In genomic region chr1:40859017-40859416, GRCh38 we compare ENCODE assay signal across 17 cellular contexts. TPM values are rescaled to one million over a fixed set of nuclear protein-coding genes. Genes with fewer than 3 reads are reported as not detected.
A peak's percentile ranks its signal among the peaks of the same experiment; 100 is the strongest.
DNase-seq lines count a peak whose midpoint lies in the region; ATAC-seq, FAIRE-seq and TF ChIP-seq lines count a peak whose summit lies in the region.
"Had no signal": no experiment of that assay in that cellular context is flagged by ENCODE, and none has a peak within 500 bp of the region (broad histone marks: within the 10 kb centered on the region; RNA-seq: fewer than 3 reads in every experiment).

No MANE protein-coding gene starts in this region.

- no TSS peak for BruUV-seq in K562 (replicated peaks; lab: Mats Ljungman, UMichigan)

- TF ChIP-seq EP300 in K562 (IDR thresholded peaks at IDR 0.05; ENCODE audit: low read length), result no peak

- no peaks in the 10 kb centered on the region for H3K79me2 ChIP-seq in K562 (ENCODE audit: control insufficient read depth, insufficient read depth, low read length)

- H3K27ac ChIP-seq in K562 (ENCODE audit: extremely low read depth, low read depth, low read length), result no peak overlapping the region
- peak overlapping the region in 5 of 8 donors; percentile 80 to 92 (median 89) for H3K27ac ChIP-seq in spleen
- H3K27ac ChIP-seq: KMS-11, PC-9 had no signal

- H3K9ac ChIP-seq in K562 (ENCODE audit: insufficient read depth in 1 of 2, low read depth in 2 of 2, low read length in 2 of 2), result peak overlapping the region in 1 of 2 experiments; percentile 3; a peak in 1 of 4 replicates
- H3K9ac ChIP-seq: KMS-11 had no signal

- no peak overlapping the region for H2AFZ ChIP-seq in K562 (ENCODE audit: low read depth, low read length)
- H2AFZ ChIP-seq: PC-9 had no signal

- H3K9me1 ChIP-seq in K562 (ENCODE audit: control insufficient read depth, insufficient read depth, low read length), result no peaks in the 10 kb centered on the region

- in situ Hi-C loops in K562 (cut with MboI), result loop anchor here (5.0 kb wide), 1 partner anchor 93 kb away; no protein-coding TSS in a partner anchor

- no peaks in the 10 kb centered on the region for H3K9me3 ChIP-seq in K562 (replicated peaks; ENCODE audit: control insufficient read depth, insufficient read depth, low read depth, low read length)
- no peaks in the 10 kb centered on the region for H3K9me3 ChIP-seq in spleen
- H3K9me3 ChIP-seq: BE2C, MG63 had no signal

- FAIRE-seq in K562 (lab: Jason Lieb, UNC), result no peak

- no peak for TF ChIP-seq RAD21 in K562 (CRISPR knock-in tag; conservative IDR thresholded peaks at IDR 0.05 in 1 of 2, IDR thresholded peaks at IDR 0.05 in 1 of 2)

- no peaks in the 10 kb centered on the region for H3K36me3 ChIP-seq in K562 (ENCODE audit: control insufficient read depth, insufficient read depth, low read length)
- H3K36me3 ChIP-seq in spleen, result no peaks in the 10 kb centered on the region
- H3K36me3 ChIP-seq: BE2C, MG63 had no signal

- peak; percentile 100 for DNase-seq in DMS 273 treated with DMSO at 0.1 percent for 48 hours (lab: John Stamatoyannopoulos, UW)
- peak; percentile 81 for DNase-seq in NCI-H82 (lab: John Stamatoyannopoulos, UW)
- no peak for DNase-seq in K562 (ENCODE audit: extremely low read depth in 1 of 4, low spot score in 3 of 4)
- DNase-seq in spleen, result no peak
- DNase-seq in activated naive CD4-positive, alpha-beta T cell treated with anti-CD3 and anti-CD28 coated beads, Interleukin-2, amount 50 U/mL, for 16 hours, result no peak
- no peak for DNase-seq in COLO668 (lab: John Stamatoyannopoulos, UW; ENCODE audit: unreplicated experiment)
- no peak for DNase-seq in foreskin melanocyte
- DNase-seq: BE2C, H7, MG63, NCI-H1105 treated with DMSO at 0.1 percent for 48 hours, NCI-H187 treated with DMSO at 0.1 percent for 48 hours, NCI-H526, PC-9, Right ventricle myocardium superior had no signal

- intact Hi-C loops in K562 (cut with micrococcal nuclease) (no loop called here), spleen (cut with DNase I; ENCODE audit: low total_unique reads) (no loop called here)

- H3K27me3 ChIP-seq in K562 (ENCODE audit: control insufficient read depth in 2 of 2, insufficient read depth in 2 of 2, low read length in 2 of 2), result peaks cover 0 to 2% of the 10 kb centered on the region in 2 experiments; a peak in 1 of 5 replicates
- H3K27me3 ChIP-seq in spleen (replicated peaks in 1 of 7), result peaks cover 0 to 18% (median 0%) of the 10 kb centered on the region in 7 donors
- H3K27me3 ChIP-seq: MG63 had no signal

- CTCF ChIA-PET in K562 (lab: Yijun Ruan, JAX; ENCODE audit: low intra/inter-chr PET ratio), result no interaction called here

- TF ChIP-seq POLR2A in K562 (conservative IDR thresholded peaks at IDR 0.05) (no peak), spleen (IDR thresholded peaks at IDR 0.05) (no peak)

- no peaks in the 10 kb centered on the region for H4K20me1 ChIP-seq in K562 (replicated peaks; ENCODE audit: control insufficient read depth, insufficient read depth, low read length)

- no peak overlapping the region for H3K4me3 ChIP-seq in K562
- no peak overlapping the region for H3K4me3 ChIP-seq in spleen
- H3K4me3 ChIP-seq: MG63, PC-9 had no signal

- POLR2A ChIA-PET in K562 (lab: Yijun Ruan, JAX), result interaction anchor here (0.7 to 1.9 kb wide), 5 partner anchors 10 to 91 kb away, joined by 3 to 7 read pairs (median 3); no protein-coding TSS in a partner anchor

- WGBS in K562 (ENCODE audit: insufficient coverage, low coverage, missing lambda C conversion rate), result 31% methylated on average over 4 of the region's 4 CpGs
- 86 to 96% (median 89%) methylated on average over 4 of the region's 4 CpGs for WGBS in spleen, 5 donors

- H3K4me1 ChIP-seq in K562 (replicated peaks in 1 of 2; ENCODE audit: control insufficient read depth in 2 of 2, insufficient read depth in 2 of 2, low read length in 2 of 2) (peaks cover 14 to 31% of the 10 kb centered on the region in 2 experiments), spleen (peaks cover 0 to 37% (median 20%) of the 10 kb centered on the region in 6 donors)
- H3K4me1 ChIP-seq: BE2C had no signal

- no peak for ATAC-seq in K562
- ATAC-seq: SK-N-SH treated with all-trans-retinoic acid at 6 μM for 48 hours had no signal

- H3K4me2 ChIP-seq in K562 (ENCODE audit: insufficient read depth, low read length), result no peak overlapping the region
- H3K4me2 ChIP-seq: KMS-11 had no signal

- TF ChIP-seq CTCF in K562 (IDR thresholded peaks at IDR 0.05 in 2 of 3, conservative IDR thresholded peaks at IDR 0.05 in 1 of 3; ENCODE audit: insufficient read depth in 2 of 3, low read depth in 1 of 3, low read length in 3 of 3) (no peak), spleen (IDR thresholded peaks at IDR 0.05 in 8 of 11, conservative IDR thresholded peaks at IDR 0.05 in 3 of 11) (no peak)

TF ChIP-seq in K562, 482 proteins besides CTCF, POLR2A, EP300 and RAD21:
- TF ChIP-seq ZNF143 (CRISPR knock-in tag; IDR thresholded peaks at IDR 0.05) (no peak), BCOR (IDR thresholded peaks at IDR 0.05) (peak; percentile 60), CREB3 (tag; conservative IDR thresholded peaks at IDR 0.05; ENCODE audit: low read depth) (no peak), RBM25 (IDR thresholded peaks at IDR 0.05; ENCODE audit: low read depth, low read length, severe bottlenecking) (peak; percentile 85), KDM1A (IDR thresholded peaks at IDR 0.05) (peak; percentile 13 to 44; a peak in 2 of 4 replicates), HMGXB4 (CRISPR knock-in tag; IDR thresholded peaks at IDR 0.05) (no peak), STAT6 (CRISPR knock-in tag; IDR thresholded peaks at IDR 0.05) (no peak), LARP7 (IDR thresholded peaks at IDR 0.05) (no peak)

RNA-seq across cellular contexts. Expression of gene CITED4, which starts 3.1 kb away (rescaled TPM):
- 0.37 TPM in 1 of 2 replicates, not detected in the other for total RNA-seq in K562 (2011; cell fraction: chromatin; rRNA removed; ENCODE audit: low replicate concordance)
- 0.92 and 1.0 TPM in 2 replicates for total RNA-seq in K562 (2011; cell fraction: nucleolus; rRNA removed)
- 0.51 TPM in 1 of 2 replicates, not detected in the other for total RNA-seq in K562 (2011; cell fraction: nucleoplasm; rRNA removed)
- total RNA-seq in K562 (2014; rRNA removed) (0.36 and 0.69 TPM in 2 replicates), K562 (2014; rRNA removed; fragmentation: Illumina TruSeq; extraction: Trizol) (0.11 TPM in 1 of 2 replicates, not detected in the other), K562 (2015; rRNA removed; fragmentation: Illumina TruSeq; extraction: Trizol) (0.11 TPM in 1 of 2 replicates, not detected in the other), K562 (2021) (0.89 and 1.2 TPM in 2 replicates), spleen (10 to 100 TPM; 36.1 to 98.8 (median 50.4) TPM)
- polyA plus RNA-seq in K562 (2011; rRNA removed) (0.07 and 0.17 TPM in 2 replicates), K562 (2014; fragmentation: Illumina TruSeq; extraction: Trizol) (0.12 TPM in 1 of 2 replicates, not detected in the other), K562 (2014; fragmentation: Nextera tagmentation; extraction: Ambion mirVana) (not detected), K562 (2014; rRNA removed) (0.23 and 0.48 TPM in 2 replicates), spleen (10 to 100 TPM in 2 of 3 donors, 1 to 10 TPM in 1; 10.0 to 25.5 (median 13.0) TPM)
- polyA plus RNA-seq in K562 (2011; cell fraction: cytosol; rRNA removed), result 0.04 and 1.2 TPM in 2 replicates
- polyA plus RNA-seq in K562 (2011; cell fraction: nucleus; rRNA removed), result 0.08 and 0.85 TPM in 2 replicates
- 0.51 and 1.2 TPM in 2 replicates for polyA plus RNA-seq in K562 (2012)
- polyA minus RNA-seq in K562 (2011; rRNA and poly(A)+ RNA removed), result not detected in 2 replicates
- polyA minus RNA-seq in K562 (2011; cell fraction: cytosol; rRNA and poly(A)+ RNA removed), result not detected in 2 replicates
- polyA minus RNA-seq in K562 (2011; cell fraction: nucleus; rRNA and poly(A)+ RNA removed), result 0.44 and 0.54 TPM in 2 replicates

Comparison
In these comparisons a context has a peak if more than half of its experiments do, and no peak if none do; other contexts are left out.
1. DNase-seq: peak in DMS 273 treated with DMSO at 0.1 percent for 48 hours (single experiment) and NCI-H82 (single experiment); none in K562 (0 of 4), spleen (single experiment), activated naive CD4-positive, alpha-beta T cell treated with anti-CD3 and anti-CD28 coated beads, Interleukin-2, amount 50 U/mL, for 16 hours (single experiment), COLO668 (single experiment) and foreskin melanocyte (single experiment).
2. RNA of gene CITED4, which starts 3.1 kb away (total RNA-seq): 36.1 to 98.8 TPM in spleen; 0.11 to 1.2 TPM in K562; every median in the first group is over 10 times any median in the second.